18 cellular contexts compared by ENCODE assay signal in the genomic region with DNA sequence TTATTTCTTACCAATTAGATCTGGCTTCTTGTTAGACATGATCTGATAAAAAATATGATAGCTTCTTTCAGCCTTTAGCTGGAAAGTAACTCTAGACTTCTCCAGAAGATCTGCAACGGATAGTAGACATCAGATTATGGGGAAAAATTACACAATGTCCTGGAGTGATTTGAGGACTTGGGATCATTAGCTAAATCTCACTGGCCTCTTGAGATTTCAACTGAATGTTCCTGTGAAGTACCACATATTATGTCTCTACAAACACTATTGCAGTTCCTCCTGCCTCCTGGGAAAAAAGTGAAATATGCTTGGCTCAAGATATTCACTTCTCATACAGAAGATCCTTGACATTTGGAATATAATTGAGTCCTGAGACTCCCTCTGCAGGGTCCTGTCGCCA. TPM values are rescaled to one million over a fixed set of nuclear protein-coding genes. Genes with fewer than 3 reads are reported as not detected.
A peak's percentile ranks its signal among the peaks of the same experiment; 100 is the strongest.
DNase-seq lines count a peak whose midpoint lies in the region; ATAC-seq, FAIRE-seq and TF ChIP-seq lines count a peak whose summit lies in the region.
"Had no signal": no experiment of that assay in that cellular context is flagged by ENCODE, and none has a peak within 500 bp of the region (broad histone marks: within the 10 kb centered on the region; RNA-seq: fewer than 3 reads in every experiment).

No MANE protein-coding gene starts in this region.

- DNase-seq in adipocyte (ENCODE audit: low read depth): no peak
- DNase-seq in psoas muscle: no peak
- no peak for DNase-seq in SKM-1 treated with dmso at 0.1 percent for 144 hours (lab: John Stamatoyannopoulos, UW; ENCODE audit: unreplicated experiment)
- no peak for DNase-seq in D721Med (ENCODE audit: insufficient read length, low spot score)
- DNase-seq in cortex of kidney (lab: John Stamatoyannopoulos, UW): no peak
- DNase-seq in DMS79 treated with DMSO at 0.1 percent for 48 hours (lab: John Stamatoyannopoulos, UW): no peak
- DNase-seq: CD4-positive, alpha-beta memory T cell; DND-41; GOT3; H9 had no signal

- 22 to 48% (median 31%) methylated on average over 2 of the region's 2 CpGs for WGBS in psoas muscle, 3 donors

- TF ChIP-seq CTCF in psoas muscle (IDR thresholded peaks at IDR 0.05) (no peak), D721Med (IDR thresholded peaks at IDR 0.05; ENCODE audit: insufficient read depth, missing control alignments) (no peak)

- H3K27ac ChIP-seq in psoas muscle: peak overlapping the region; percentile 80
- H3K27ac ChIP-seq in skeletal muscle tissue (ENCODE audit: low read depth, low read length): peak overlapping the region; percentile 40
- H3K27ac ChIP-seq: BLaER1, HL-60 had no signal

- H3K4me3 ChIP-seq in adipocyte (ENCODE audit: low read length) (peak overlapping the region; percentile 2), psoas muscle (peak overlapping the region; percentile 16), skeletal muscle tissue (ENCODE audit: low read length in 3 of 3) (peak overlapping the region in 2 of 3 donors; percentile 16 to 52)
- H3K4me3 ChIP-seq: BLaER1, GM12878 had no signal

- H3K9me3 ChIP-seq in adipocyte (ENCODE audit: control insufficient read depth, low read length) (no peaks in the 10 kb centered on the region), psoas muscle (no peaks in the 10 kb centered on the region), skeletal muscle tissue (ENCODE audit: control insufficient read depth in 3 of 3, low read length in 3 of 3) (no peaks in the 10 kb centered on the region)
- H3K9me3 ChIP-seq: BLaER1 had no signal

- H3K4me1 ChIP-seq in adipocyte (ENCODE audit: control insufficient read depth, insufficient read depth, low read length) (peaks cover 17% of the 10 kb centered on the region), psoas muscle (peaks cover 4% of the 10 kb centered on the region), skeletal muscle tissue (ENCODE audit: control insufficient read depth in 3 of 3, insufficient read depth in 3 of 3, low read length in 3 of 3) (peaks cover 0 to 22% (median 12%) of the 10 kb centered on the region in 3 donors)
- H3K4me1 ChIP-seq: BLaER1 had no signal

- no peak for FAIRE-seq in D721Med (lab: Jason Lieb, UNC)
- FAIRE-seq: A204.1, GM12878 had no signal

- no peaks in the 10 kb centered on the region for H3K36me3 ChIP-seq in adipocyte (ENCODE audit: control insufficient read depth, insufficient read depth, low read length, severe bottlenecking)
- H3K36me3 ChIP-seq in psoas muscle (ENCODE audit: insufficient read depth in 1 of 2, low read depth in 1 of 2): peaks cover 0 to 94% of the 10 kb centered on the region in 2 donors
- peaks cover 0 to 52% (median 47%) of the 10 kb centered on the region in 3 donors for H3K36me3 ChIP-seq in skeletal muscle tissue (ENCODE audit: control insufficient read depth in 3 of 3, insufficient read depth in 3 of 3, low read length in 3 of 3)
- H3K36me3 ChIP-seq: BLaER1 had no signal

- intact Hi-C loops in psoas muscle (cut with DNase I): loop anchor here in 1 of 2 donors (5.0 kb wide), 1 partner anchor 104 kb away; no protein-coding TSS in a partner anchor

- no peak overlapping the region for H3K9ac ChIP-seq in adipocyte (ENCODE audit: low read length)
- peak overlapping the region in 1 of 3 donors; percentile 30 for H3K9ac ChIP-seq in skeletal muscle tissue (ENCODE audit: low read depth in 1 of 3, low read length in 3 of 3)
- H3K9ac ChIP-seq: BLaER1 had no signal

- no peak for ATAC-seq in psoas muscle
- ATAC-seq: GM12878 had no signal

- no peaks in the 10 kb centered on the region for H3K27me3 ChIP-seq in adipocyte (replicated peaks; ENCODE audit: control insufficient read depth, insufficient read depth, low read length)
- H3K27me3 ChIP-seq in psoas muscle (ENCODE audit: insufficient read depth in 3 of 3, low read length in 2 of 3): no peaks in the 10 kb centered on the region
- no peaks in the 10 kb centered on the region for H3K27me3 ChIP-seq in skeletal muscle tissue (ENCODE audit: control insufficient read depth in 3 of 3, insufficient read depth in 3 of 3, low read length in 3 of 3)
- H3K27me3 ChIP-seq: BLaER1 had no signal

RNA-seq across cellular contexts. Expression of a gene that starts 5.5 kb away (rescaled TPM):
- total RNA-seq in psoas muscle (1,000 to 10,000 TPM in 2 of 4 donors, 100 to 1,000 TPM in 2; 166 to 3,329 (median 1,836) TPM), skeletal muscle tissue (12.0 TPM)
- 1,000 to 10,000 TPM in 2 of 3 donors, 10 to 100 TPM in 1; 61.5 to 1,446 (median 1,180) TPM for polyA plus RNA-seq in psoas muscle
- total RNA-seq: CD4-positive, alpha-beta memory T cell; G401; GM12878; H9; HT1080 had no signal
- polyA plus RNA-seq: CD14-positive monocyte; CD4-positive, alpha-beta memory T cell had no signal

RNA-seq across cellular contexts. Expression of a gene that starts 36.6 kb away (rescaled TPM):
- over 10,000 TPM in 1 of 4 donors, 1,000 to 10,000 TPM in 3; 1,903 to 20,190 (median 5,841) TPM for total RNA-seq in psoas muscle
- polyA plus RNA-seq in psoas muscle: 100 to 1,000 TPM; 263 to 809 (median 306) TPM
- 43.8 TPM for total RNA-seq in skeletal muscle tissue
- total RNA-seq: CD4-positive, alpha-beta memory T cell; G401; GM12878; HT1080 had no signal
- polyA plus RNA-seq: CD14-positive monocyte; CD4-positive, alpha-beta memory T cell; GM12878 had no signal

RNA-seq across cellular contexts. Expression of a gene that starts 43.5 kb away (rescaled TPM):
- total RNA-seq in psoas muscle: under 1 TPM; 0.18 to 0.54 (median 0.37) TPM
- under 1 TPM in 2 of 3 donors, not detected in 1; 0.06 to 0.18 TPM for polyA plus RNA-seq in psoas muscle
- total RNA-seq in skeletal muscle tissue: under 0.01 TPM
- total RNA-seq: CD4-positive, alpha-beta memory T cell; G401; GM12878; H9; HT1080 had no signal
- polyA plus RNA-seq: CD14-positive monocyte; CD4-positive, alpha-beta memory T cell; GM12878 had no signal

Comparison
In these comparisons a context has a peak if more than half of its experiments do, and no peak if none do; other contexts are left out.
1. RNA of a gene that starts 5.5 kb away (total RNA-seq): 166 to 3,329 TPM in psoas muscle; 12.0 TPM in skeletal muscle tissue (single experiment); every median in the first group is over 10 times any median in the second.
2. RNA of a gene that starts 36.6 kb away (total RNA-seq): 1,903 to 20,190 TPM in psoas muscle; 43.8 TPM in skeletal muscle tissue (single experiment); every median in the first group is over 10 times any median in the second.
3. Peak in every context shown above with its lines, with median percentiles within 50 percentile points of each other: H3K4me3 ChIP-seq.